In genomic region chr15:84826369-84826823, GRCh38 we compare ENCODE assay signal across 10 cellular contexts. TPM values are rescaled to one million over a fixed set of nuclear protein-coding genes. Genes with fewer than 3 reads are reported as not detected.
DNase-seq lines count a peak whose midpoint lies in the region; ATAC-seq and TF ChIP-seq lines count a peak whose summit lies in the region.
"Had no signal": no experiment of that assay in that cellular context is flagged by ENCODE, and none has a peak within 500 bp of the region (broad histone marks: within the 10 kb centered on the region; RNA-seq: fewer than 3 reads in every experiment).

No MANE protein-coding gene starts in this region.

- peaks cover 0 to 16% (median 8%) of the 10 kb centered on the region in 4 donors for H3K4me1 ChIP-seq in right lobe of liver

- H3K36me3 ChIP-seq in right lobe of liver: no peaks in the 10 kb centered on the region

- no peaks in the 10 kb centered on the region for H3K9me3 ChIP-seq in right lobe of liver

- POLR2A ChIA-PET in HEK293T (lab: Yijun Ruan, JAX): no interaction called here
- POLR2A ChIA-PET in activated CD8-positive, alpha-beta T cell treated with anti-CD3 and anti-CD28 coated beads, Interleukin-2, amount 10 ng/mL, durations not matched to agents 7 days and 5 days (lab: Charles Lee): no interaction called here

- no peaks in the 10 kb centered on the region for H3K36me3 Mint-ChIP-seq in activated CD8-positive, alpha-beta T cell treated with anti-CD3 and anti-CD28 coated beads, Interleukin-2, amount 10 ng/mL, durations not matched to agents 7 days and 5 days (ENCODE audit: low read depth)
- no peaks in the 10 kb centered on the region for H3K36me3 Mint-ChIP-seq in stimulated activated memory B cell treated with anti-CD40 and anti-IgM and Interleukin-4, amounts not matched to agents 10 μg/mL and 1 μg/mL and 100 μg/mL, for 72 hours

- H3K27me3 Mint-ChIP-seq in activated CD8-positive, alpha-beta T cell treated with anti-CD3 and anti-CD28 coated beads, Interleukin-2, amount 10 ng/mL, durations not matched to agents 7 days and 5 days (ENCODE audit: low read depth): peaks cover 12% of the 10 kb centered on the region
- H3K27me3 Mint-ChIP-seq in stimulated activated memory B cell treated with anti-CD40 and anti-IgM and Interleukin-4, amounts not matched to agents 10 μg/mL and 1 μg/mL and 100 μg/mL, for 72 hours: peaks cover 5% of the 10 kb centered on the region

- H3K27ac Mint-ChIP-seq in activated CD8-positive, alpha-beta T cell treated with anti-CD3 and anti-CD28 coated beads, Interleukin-2, amount 10 ng/mL, durations not matched to agents 7 days and 5 days: no peak overlapping the region
- H3K27ac Mint-ChIP-seq in stimulated activated memory B cell treated with anti-CD40 and anti-IgM and Interleukin-4, amounts not matched to agents 10 μg/mL and 1 μg/mL and 100 μg/mL, for 72 hours: no peak overlapping the region
- H3K27ac Mint-ChIP-seq: T-helper 17 cell had no signal

- ATAC-seq in activated CD8-positive, alpha-beta T cell treated with anti-CD3 and anti-CD28 coated beads, Interleukin-2, amount 10 ng/mL, durations not matched to agents 7 days and 5 days: peak; percentile 55
- ATAC-seq in right lobe of liver (peak; percentile 53 to 68 (median 62)), GM21526 (IDR thresholded peaks at IDR 0.05; ENCODE audit: low FRiP score, unreplicated experiment) (no peak)
- no peak for ATAC-seq in stimulated activated memory B cell treated with anti-CD40 and anti-IgM and Interleukin-4, amounts not matched to agents 10 μg/mL and 1 μg/mL and 100 μg/mL, for 72 hours
- ATAC-seq: T-helper 17 cell had no signal

- no peaks in the 10 kb centered on the region for H3K27me3 ChIP-seq in right lobe of liver

- WGBS in right lobe of liver (ENCODE audit: insufficient coverage, low coverage, low lambda C conversion rate, missing lambda C conversion rate): 27% methylated on average over 3 of the region's 6 CpGs

- intact Hi-C loops in right lobe of liver (cut with DNase I): loop anchor here in 1 of 2 donors (10.0 kb wide), 1 partner anchor 98 kb away; no protein-coding TSS in a partner anchor

- H3K4me1 Mint-ChIP-seq in activated CD8-positive, alpha-beta T cell treated with anti-CD3 and anti-CD28 coated beads, Interleukin-2, amount 10 ng/mL, durations not matched to agents 7 days and 5 days (ENCODE audit: low read depth): no peaks in the 10 kb centered on the region
- no peaks in the 10 kb centered on the region for H3K4me1 Mint-ChIP-seq in stimulated activated memory B cell treated with anti-CD40 and anti-IgM and Interleukin-4, amounts not matched to agents 10 μg/mL and 1 μg/mL and 100 μg/mL, for 72 hours

- H3K4me3 ChIP-seq in right lobe of liver: no peak overlapping the region

- DNase-seq in COR-L47 (lab: John Stamatoyannopoulos, UW) (peak; percentile 8), HEK293T (ENCODE audit: extremely low spot score) (peak; percentile 73), right lobe of liver (peak in 2 of 3 donors; percentile 53 to 69), anterior cingulate cortex (lab: John Stamatoyannopoulos, UW) (no peak)
- DNase-seq in activated CD8-positive, alpha-beta T cell treated with anti-CD3 and anti-CD28 coated beads, Interleukin-2, amount 10 ng/mL, durations not matched to agents 7 days and 5 days: peak; percentile 26
- no peak for DNase-seq in central memory CD4-positive, alpha-beta T cell
- DNase-seq: T-helper 17 cell had no signal

- H3K4me3 Mint-ChIP-seq in activated CD8-positive, alpha-beta T cell treated with anti-CD3 and anti-CD28 coated beads, Interleukin-2, amount 10 ng/mL, durations not matched to agents 7 days and 5 days: no peak overlapping the region
- H3K4me3 Mint-ChIP-seq in stimulated activated memory B cell treated with anti-CD40 and anti-IgM and Interleukin-4, amounts not matched to agents 10 μg/mL and 1 μg/mL and 100 μg/mL, for 72 hours: no peak overlapping the region
- H3K4me3 Mint-ChIP-seq: T-helper 17 cell had no signal

- peak; percentile 35 to 63 (median 54) for TF ChIP-seq CTCF in right lobe of liver (IDR thresholded peaks at IDR 0.05)

- TF ChIP-seq POLR2A in right lobe of liver (IDR thresholded peaks at IDR 0.05): no peak

- CTCF ChIA-PET in HEK293T (lab: Yijun Ruan, JAX): interaction anchor here (1.3 to 1.5 kb wide), 3 partner anchors 8 to 218 kb away, joined by 3 to 7 read pairs (median 6); no protein-coding TSS in a partner anchor
- CTCF ChIA-PET in activated CD8-positive, alpha-beta T cell treated with anti-CD3 and anti-CD28 coated beads, Interleukin-2, amount 10 ng/mL, durations not matched to agents 7 days and 5 days (lab: Charles Lee): no interaction called here

- H3K27ac ChIP-seq in right lobe of liver: no peak overlapping the region

- no peaks in the 10 kb centered on the region for H3K9me3 Mint-ChIP-seq in activated CD8-positive, alpha-beta T cell treated with anti-CD3 and anti-CD28 coated beads, Interleukin-2, amount 10 ng/mL, durations not matched to agents 7 days and 5 days (ENCODE audit: insufficient read depth)
- no peaks in the 10 kb centered on the region for H3K9me3 Mint-ChIP-seq in stimulated activated memory B cell treated with anti-CD40 and anti-IgM and Interleukin-4, amounts not matched to agents 10 μg/mL and 1 μg/mL and 100 μg/mL, for 72 hours

TF ChIP-seq in HEK293T, 16 proteins besides CTCF, POLR2A, EP300 and RAD21:
- no peak for TF ChIP-seq TARDBP (IDR thresholded peaks at IDR 0.05)
- TF ChIP-seq LEF1 (IDR thresholded peaks at IDR 0.05; ENCODE audit: borderline replicate concordance): no peak
- TF ChIP-seq ZNF384 (IDR thresholded peaks at IDR 0.05): no peak
- TF ChIP-seq SP1 (IDR thresholded peaks at IDR 0.05): no peak

RNA-seq across cellular contexts. Expression of gene ALPK3, which starts 9.2 kb away (rescaled TPM):
- under 1 TPM; 0.18 to 0.24 TPM for total RNA-seq in activated CD8-positive, alpha-beta T cell treated with anti-CD3 and anti-CD28 coated beads, Interleukin-2, amount 10 ng/mL, durations not matched to agents 7 days and 5 days
- 10 to 100 TPM in 1 of 6 experiments, 1 to 10 TPM in 5; 1.3 to 12.5 (median 5.5) TPM for total RNA-seq in right lobe of liver

RNA-seq across cellular contexts. Expression of gene SLC28A1, which starts 58.1 kb away (rescaled TPM):
- total RNA-seq in activated CD8-positive, alpha-beta T cell treated with anti-CD3 and anti-CD28 coated beads, Interleukin-2, amount 10 ng/mL, durations not matched to agents 7 days and 5 days: not detected
- 10 to 100 TPM; 33.2 to 75.4 (median 49.9) TPM for total RNA-seq in right lobe of liver
- total RNA-seq: fibroblast of lung, T-helper 17 cell had no signal

Comparison
In these comparisons a context has a peak if more than half of its experiments do, and no peak if none do; other contexts are left out.
1. DNase-seq: peak in COR-L47 (single experiment), HEK293T (single experiment), activated CD8-positive, alpha-beta T cell treated with anti-CD3 and anti-CD28 coated beads, Interleukin-2, amount 10 ng/mL, durations not matched to agents 7 days and 5 days (single experiment) and right lobe of liver (2 of 3); none in anterior cingulate cortex (0 of 58) and central memory CD4-positive, alpha-beta T cell (single experiment).
2. ATAC-seq: peak in activated CD8-positive, alpha-beta T cell treated with anti-CD3 and anti-CD28 coated beads, Interleukin-2, amount 10 ng/mL, durations not matched to agents 7 days and 5 days (single experiment) and right lobe of liver (4 of 4); none in GM21526 (single experiment) and stimulated activated memory B cell treated with anti-CD40 and anti-IgM and Interleukin-4, amounts not matched to agents 10 μg/mL and 1 μg/mL and 100 μg/mL, for 72 hours (single experiment).
3. RNA of gene SLC28A1, which starts 58.1 kb away (total RNA-seq): 33.2 to 75.4 TPM in right lobe of liver; not detected in activated CD8-positive, alpha-beta T cell treated with anti-CD3 and anti-CD28 coated beads, Interleukin-2, amount 10 ng/mL, durations not matched to agents 7 days and 5 days; every median in the first group is over 10 times any median in the second.